Comparison of ENCODE assay signal across 18 cellular contexts in genomic region chr1:211281322-211282022, GRCh38. TPM values are rescaled to one million over a fixed set of nuclear protein-coding genes. Genes with fewer than 3 reads are reported as not detected.
DNase-seq lines count a peak whose midpoint lies in the region; ATAC-seq, FAIRE-seq and TF ChIP-seq lines count a peak whose summit lies in the region.
"Had no signal": no experiment of that assay in that cellular context is flagged by ENCODE, and none has a peak within 500 bp of the region (broad histone marks: within the 10 kb centered on the region; RNA-seq: fewer than 3 reads in every experiment).

No MANE protein-coding gene starts in this region.

- peaks cover 2 to 13% of the 10 kb centered on the region in 2 donors for H3K36me3 Mint-ChIP-seq in activated T-cell treated with anti-CD3 and anti-CD28 coated beads, Interleukin-2, amount 50 U/mL, for 72 hours (ENCODE audit: insufficient read depth in 2 of 2)

- H3K4me1 ChIP-seq in smooth muscle cell (ENCODE audit: low read depth): peaks cover 4% of the 10 kb centered on the region
- H3K4me1 ChIP-seq: pancreas had no signal

- WGBS in smooth muscle cell (ENCODE audit: low lambda C conversion rate): 56% methylated on average over 6 of the region's 6 CpGs

- no peak overlapping the region for H2AFZ ChIP-seq in smooth muscle cell (ENCODE audit: low read depth)

- no peak overlapping the region for H3K9ac ChIP-seq in smooth muscle cell (ENCODE audit: low read depth)

- peaks cover 5% of the 10 kb centered on the region for H3K79me2 ChIP-seq in smooth muscle cell (ENCODE audit: low read depth)

- peaks cover 4% of the 10 kb centered on the region for H3K4me1 Mint-ChIP-seq in activated T-cell treated with anti-CD3 and anti-CD28 coated beads, Interleukin-2, amount 50 U/mL, for 72 hours (ENCODE audit: low read depth)

- H3K36me3 ChIP-seq in smooth muscle cell (ENCODE audit: low read depth): peaks cover 10% of the 10 kb centered on the region

- H3K27ac ChIP-seq in smooth muscle cell (ENCODE audit: low read depth): peak overlapping the region; percentile 54
- H3K27ac ChIP-seq: HL-60, pancreas had no signal

- H3K27ac Mint-ChIP-seq in activated T-cell treated with anti-CD3 and anti-CD28 coated beads, Interleukin-2, amount 50 U/mL, for 72 hours: no peak overlapping the region
- H3K27ac Mint-ChIP-seq: activated naive CD8-positive, alpha-beta T cell; CD8-positive, alpha-beta memory T cell had no signal

- peaks cover 27% of the 10 kb centered on the region for H4K20me1 ChIP-seq in smooth muscle cell (ENCODE audit: low read depth)

- no peak overlapping the region for H3K4me3 Mint-ChIP-seq in activated T-cell treated with anti-CD3 and anti-CD28 coated beads, Interleukin-2, amount 50 U/mL, for 72 hours
- H3K4me3 Mint-ChIP-seq: activated naive CD8-positive, alpha-beta T cell; CD8-positive, alpha-beta memory T cell had no signal

- no peak overlapping the region for H3K4me3 ChIP-seq in smooth muscle cell
- H3K4me3 ChIP-seq: pancreas had no signal

- no peaks in the 10 kb centered on the region for H3K27me3 Mint-ChIP-seq in activated T-cell treated with anti-CD3 and anti-CD28 coated beads, Interleukin-2, amount 50 U/mL, for 72 hours (ENCODE audit: low read depth)
- H3K27me3 Mint-ChIP-seq: activated naive CD8-positive, alpha-beta T cell; CD8-positive, alpha-beta memory T cell had no signal

- peak; percentile 66 for FAIRE-seq in RCC 7860 (lab: Jason Lieb, UNC)
- FAIRE-seq: GM12891, keratinocyte, pancreas had no signal

- no peaks in the 10 kb centered on the region for H3K27me3 ChIP-seq in smooth muscle cell (ENCODE audit: low read depth)
- H3K27me3 ChIP-seq: pancreas had no signal

- H3K4me2 ChIP-seq in smooth muscle cell: peak overlapping the region; percentile 42

- H3K9me3 Mint-ChIP-seq in activated T-cell treated with anti-CD3 and anti-CD28 coated beads, Interleukin-2, amount 50 U/mL, for 72 hours: no peaks in the 10 kb centered on the region
- H3K9me3 Mint-ChIP-seq: CD8-positive, alpha-beta memory T cell had no signal

- peak; percentile 45 to 47 for ATAC-seq in activated T-cell treated with anti-CD3 and anti-CD28 coated beads, Interleukin-2, amount 50 U/mL, for 72 hours (replicated peaks in 1 of 2)
- ATAC-seq in GM18517 (IDR thresholded peaks at IDR 0.05; ENCODE audit: unreplicated experiment): no peak
- ATAC-seq in GM19035 (IDR thresholded peaks at IDR 0.05; ENCODE audit: unreplicated experiment): no peak

- H3K9me3 ChIP-seq in smooth muscle cell (replicated peaks; ENCODE audit: low read depth): no peaks in the 10 kb centered on the region
- H3K9me3 ChIP-seq: pancreas had no signal

- no peak for DNase-seq in activated T-cell treated with anti-CD3 and anti-CD28 coated beads, Interleukin-2, amount 50 U/mL, for 72 hours
- DNase-seq in activated T-cell treated with anti-CD3 and anti-CD28 coated beads for 4 hours (no peak), RCC 7860 (ENCODE audit: low spot score) (peak; percentile 69), glomerular visceral epithelial cell (ENCODE audit: extremely low spot score) (peak; percentile 36), smooth muscle cell (lab: John Stamatoyannopoulos, UW; ENCODE audit: unreplicated experiment) (no peak), RKO (ENCODE audit: low spot score) (no peak)
- DNase-seq: activated CD8-positive, alpha-beta memory T cell treated with anti-CD3 and anti-CD28 coated beads, Interleukin-2, amount 50 U/mL, for 48 hours; CD8-positive, alpha-beta memory T cell; cerebellar nuclear complex; NCI-H1694; NCI-H524 treated with DMSO at 0.1 percent for 48 hours; pancreas had no signal

- H3F3A ChIP-seq in smooth muscle cell (ENCODE audit: low read depth): peaks cover 4% of the 10 kb centered on the region

- TF ChIP-seq CTCF in smooth muscle cell (IDR thresholded peaks at IDR 0.05; ENCODE audit: borderline replicate concordance, insufficient read depth, poor library complexity, severe bottlenecking): no peak

RNA-seq across cellular contexts. Expression of gene RCOR3, which starts 22.3 kb away (rescaled TPM):
- total RNA-seq in activated T-cell treated with anti-CD3 and anti-CD28 coated beads, Interleukin-2, amount 50 U/mL, for 72 hours: 10 to 100 TPM; 50.2 to 61.0 TPM
- total RNA-seq in smooth muscle cell: 27.7 and 32.5 TPM in 2 replicates
- polyA plus RNA-seq in smooth muscle cell: 22.0 and 22.5 TPM in 2 replicates

RNA-seq across cellular contexts. Expression of gene TRAF5, which starts 45.2 kb away (rescaled TPM):
- total RNA-seq in activated T-cell treated with anti-CD3 and anti-CD28 coated beads, Interleukin-2, amount 50 U/mL, for 72 hours: 10 to 100 TPM; 28.8 to 38.6 TPM
- total RNA-seq in smooth muscle cell: 15.0 and 18.7 TPM in 2 replicates
- 6.1 and 10.2 TPM in 2 replicates for polyA plus RNA-seq in smooth muscle cell

Comparison
In these comparisons a context has a peak if more than half of its experiments do, and no peak if none do; other contexts are left out.
1. ATAC-seq: peak in activated T-cell treated with anti-CD3 and anti-CD28 coated beads, Interleukin-2, amount 50 U/mL, for 72 hours (2 of 2); none in GM18517 (single experiment) and GM19035 (single experiment).
2. DNase-seq: peak in RCC 7860 (single experiment) and glomerular visceral epithelial cell (single experiment); none in activated T-cell treated with anti-CD3 and anti-CD28 coated beads, Interleukin-2, amount 50 U/mL, for 72 hours (0 of 2), activated T-cell treated with anti-CD3 and anti-CD28 coated beads for 4 hours (single experiment), smooth muscle cell (single experiment) and RKO (single experiment).